22 cellular contexts compared by ENCODE assay signal in genomic region chr10:60430836-60431597, GRCh38.
"Had no signal": no experiment of that assay in that cellular context is flagged by ENCODE, and none has a peak within 500 bp of the region (broad histone marks: within the 10 kb centered on the region; RNA-seq: fewer than 3 reads in every experiment).

No MANE protein-coding gene starts in this region.

- H3K27me3 Mint-ChIP-seq: activated B cell treated with CpG ODN at 0.5 μM for 24 hours; activated CD4-positive, alpha-beta T cell treated with anti-CD3 and anti-CD28 coated beads for 36 hours; memory B cell; stimulated activated naive B cell treated with anti-CD40 and anti-IgM and Interleukin-4, amounts not matched to agents 10 μg/mL and 1 μg/mL and 100 μg/mL, for 72 hours had no signal

- H3K9me3 Mint-ChIP-seq: activated B cell treated with CpG ODN at 0.5 μM for 24 hours; activated naive CD4-positive, alpha-beta T cell treated with anti-CD3 and anti-CD28 coated beads for 36 hours; activated T-cell treated with anti-CD3 and anti-CD28 coated beads, Interleukin-2, amount 50 U/mL, for 4 hours; memory B cell; nephron progenitor cell; stimulated activated naive B cell treated with anti-CD40 and anti-IgM and Interleukin-4, amounts not matched to agents 10 μg/mL and 1 μg/mL and 100 μg/mL, for 72 hours; T-helper 1 cell treated with Interleukin-12 subunit alpha and Interleukin-12 subunit beta and Interleukin-4 antibody, amounts not matched to agents 30 μg/mL and 1 μg/mL, for 36 hours had no signal

- H3K27ac ChIP-seq: colonic mucosa, heart right ventricle, right lobe of liver, transverse colon had no signal

- H3K27ac Mint-ChIP-seq: activated B cell treated with CpG ODN at 0.5 μM for 24 hours; activated CD4-positive, alpha-beta T cell treated with anti-CD3 and anti-CD28 coated beads for 36 hours; activated naive CD4-positive, alpha-beta T cell treated with anti-CD3 and anti-CD28 coated beads for 36 hours; nephron progenitor cell; T-helper 1 cell treated with Interleukin-12 subunit alpha and Interleukin-12 subunit beta and Interleukin-4 antibody, amounts not matched to agents 30 μg/mL and 1 μg/mL, for 36 hours had no signal

- H3K4me3 ChIP-seq: colonic mucosa, esophagus muscularis mucosa, heart right ventricle, mucosa of descending colon, right lobe of liver, transverse colon had no signal

- H3K9me3 ChIP-seq: colonic mucosa, esophagus muscularis mucosa, heart right ventricle, mucosa of descending colon, right lobe of liver, transverse colon had no signal

- H3K36me3 Mint-ChIP-seq: stimulated activated naive B cell treated with anti-CD40 and anti-IgM and Interleukin-4, amounts not matched to agents 10 μg/mL and 1 μg/mL and 100 μg/mL, for 72 hours had no signal

- H3K4me1 Mint-ChIP-seq: nephron progenitor cell had no signal

- H3K36me3 ChIP-seq: colonic mucosa, esophagus muscularis mucosa, heart right ventricle, right lobe of liver, transverse colon had no signal

- H3K27me3 ChIP-seq: colonic mucosa, esophagus muscularis mucosa, heart right ventricle, right lobe of liver, transverse colon had no signal

- H3K4me3 Mint-ChIP-seq: activated B cell treated with CpG ODN at 0.5 μM for 24 hours; activated CD4-positive, alpha-beta T cell treated with anti-CD3 and anti-CD28 coated beads for 36 hours; activated naive CD4-positive, alpha-beta T cell treated with anti-CD3 and anti-CD28 coated beads for 36 hours; activated T-cell treated with anti-CD3 and anti-CD28 coated beads, Interleukin-2, amount 50 U/mL, for 4 hours; memory B cell; nephron progenitor cell; stimulated activated naive B cell treated with anti-CD40 and anti-IgM and Interleukin-4, amounts not matched to agents 10 μg/mL and 1 μg/mL and 100 μg/mL, for 72 hours; T-helper 1 cell treated with Interleukin-12 subunit alpha and Interleukin-12 subunit beta and Interleukin-4 antibody, amounts not matched to agents 30 μg/mL and 1 μg/mL, for 36 hours had no signal

- DNase-seq: activated B cell treated with CpG ODN at 0.5 μM for 24 hours; activated CD4-positive, alpha-beta T cell treated with anti-CD3 and anti-CD28 coated beads for 36 hours; activated CD4-positive, alpha-beta T cell treated with anti-CD3 and anti-CD28 coated beads, Interleukin-2, amount 50 U/mL, for 4 hours; activated CD8-positive, alpha-beta memory T cell treated with anti-CD3 and anti-CD28 coated beads, Interleukin-2, amount 50 U/mL, for 48 hours; activated naive CD4-positive, alpha-beta T cell treated with anti-CD3 and anti-CD28 coated beads for 36 hours; activated T-cell treated with anti-CD3 and anti-CD28 coated beads, Interleukin-2, amount 50 U/mL, for 4 hours; amygdala; colonic mucosa; heart right ventricle; left colon; mucosa of descending colon; nephron progenitor cell; right lobe of liver; small intestine; stimulated activated CD4-positive, alpha-beta T cell treated with anti-CD3 and anti-CD28 coated beads, Interleukin-2, amount 100 ng/mL, for 48 hours; stimulated activated CD8-positive, alpha-beta memory T cell treated with anti-CD3 and anti-CD28 coated beads, Interleukin-4, amount 100 ng/mL, for 48 hours; stimulated activated naive B cell treated with anti-CD40 and anti-IgM and Interleukin-4, amounts not matched to agents 10 μg/mL and 1 μg/mL and 100 μg/mL, for 72 hours; T1000; transverse colon had no signal

- ATAC-seq: activated CD4-positive, alpha-beta T cell treated with anti-CD3 and anti-CD28 coated beads for 36 hours; activated T-cell treated with anti-CD3 and anti-CD28 coated beads, Interleukin-2, amount 50 U/mL, for 4 hours; left colon; mucosa of descending colon had no signal
